Comparison of ENCODE assay signal across 1 cellular context in the genomic region with DNA sequence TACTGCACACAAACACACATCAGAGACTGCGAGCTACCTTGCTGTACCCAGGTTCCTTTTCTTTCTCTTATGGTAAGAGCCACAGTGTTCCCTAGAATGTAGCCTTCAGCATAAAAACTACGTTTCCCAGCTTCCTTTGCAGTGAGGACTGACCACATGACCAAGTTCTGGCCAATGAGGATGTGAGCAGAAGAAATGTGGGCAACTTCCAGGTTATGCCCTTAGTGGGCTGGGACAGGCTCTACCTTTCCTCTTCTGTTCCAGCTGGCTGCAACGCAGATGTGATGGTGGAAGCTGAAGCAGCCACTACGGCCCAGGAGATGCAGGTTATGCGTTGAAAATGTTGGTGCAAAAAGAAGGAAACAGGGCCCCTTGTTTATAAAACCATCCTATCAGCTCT.
TF ChIP-seq lines count a peak whose summit lies in the region.

No MANE protein-coding gene starts in this region.

TF ChIP-seq in K562, 482 proteins besides CTCF, POLR2A, EP300 and RAD21 (continues in another document):
- no peak for TF ChIP-seq SMAD1 (IDR thresholded peaks at IDR 0.05; ENCODE audit: low read depth, low read length, partially characterized antibody)
- TF ChIP-seq ZBTB17 (CRISPR knock-in tag; IDR thresholded peaks at IDR 0.05): no peak
- TF ChIP-seq NFYB (IDR thresholded peaks at IDR 0.05; ENCODE audit: extremely low read depth, insufficient read length): peak; percentile 85
- TF ChIP-seq PURB (CRISPR knock-in tag; IDR thresholded peaks at IDR 0.05; ENCODE audit: low read depth): no peak
- TF ChIP-seq ZSCAN29 (IDR thresholded peaks at IDR 0.05): no peak
- TF ChIP-seq ARID2 (IDR thresholded peaks at IDR 0.05): no peak
- TF ChIP-seq RBM25 (IDR thresholded peaks at IDR 0.05; ENCODE audit: low read depth, low read length, severe bottlenecking): peak; percentile 20
- peak; percentile 78 for TF ChIP-seq SIX5 (IDR thresholded peaks at IDR 0.05; ENCODE audit: borderline replicate concordance in 1 of 2, insufficient read depth in 1 of 2, low read depth in 1 of 2, low read length in 2 of 2)
- no peak for TF ChIP-seq ZNF121 (CRISPR knock-in tag; conservative IDR thresholded peaks at IDR 0.05)
- no peak for TF ChIP-seq SETDB1 (IDR thresholded peaks at IDR 0.05; ENCODE audit: low read length)
- TF ChIP-seq NFIX (CRISPR knock-in tag; IDR thresholded peaks at IDR 0.05; ENCODE audit: low read depth): no peak
- TF ChIP-seq HCFC1 (IDR thresholded peaks at IDR 0.05; ENCODE audit: low read depth, low read length): peak; percentile 90
- no peak for TF ChIP-seq THAP7 (CRISPR knock-in tag; IDR thresholded peaks at IDR 0.05)
- TF ChIP-seq USF1 (CRISPR knock-in tag; IDR thresholded peaks at IDR 0.05): peak; percentile 93
- no peak for TF ChIP-seq BRCA1 (IDR thresholded peaks at IDR 0.05)
- no peak for TF ChIP-seq BRCA1 (CRISPR knock-in tag; IDR thresholded peaks at IDR 0.05)
- no peak for TF ChIP-seq TFAM (CRISPR knock-in tag; conservative IDR thresholded peaks at IDR 0.05)
- peak; percentile 64; the same call in 1 of the 2 replicates for TF ChIP-seq ETS1 (conservative IDR thresholded peaks at IDR 0.05; ENCODE audit: control insufficient read depth, low read depth, low read length)
- TF ChIP-seq HDAC2 (IDR thresholded peaks at IDR 0.05): no peak
- TF ChIP-seq NFE2L1 (tag; IDR thresholded peaks at IDR 0.05; ENCODE audit: borderline replicate concordance, low read depth): no peak
- no peak for TF ChIP-seq CHD2 (IDR thresholded peaks at IDR 0.05; ENCODE audit: low read depth, low read length)
- TF ChIP-seq KAT7 (CRISPR knock-in tag; IDR thresholded peaks at IDR 0.05; ENCODE audit: borderline replicate concordance): no peak
- no peak for TF ChIP-seq ZNF444 (CRISPR knock-in tag; IDR thresholded peaks at IDR 0.05)
- peak; percentile 85 for TF ChIP-seq RAD51 (IDR thresholded peaks at IDR 0.05; ENCODE audit: borderline replicate concordance, low read depth)
- no peak for TF ChIP-seq ZNF140 (CRISPR knock-in tag; IDR thresholded peaks at IDR 0.05)
- TF ChIP-seq SAFB2 (IDR thresholded peaks at IDR 0.05; ENCODE audit: borderline replicate concordance, low read depth, low read length, severe bottlenecking): no peak
- TF ChIP-seq ZC3H4 (CRISPR knock-in tag; IDR thresholded peaks at IDR 0.05; ENCODE audit: borderline replicate concordance): no peak
- TF ChIP-seq, protein P1, sequence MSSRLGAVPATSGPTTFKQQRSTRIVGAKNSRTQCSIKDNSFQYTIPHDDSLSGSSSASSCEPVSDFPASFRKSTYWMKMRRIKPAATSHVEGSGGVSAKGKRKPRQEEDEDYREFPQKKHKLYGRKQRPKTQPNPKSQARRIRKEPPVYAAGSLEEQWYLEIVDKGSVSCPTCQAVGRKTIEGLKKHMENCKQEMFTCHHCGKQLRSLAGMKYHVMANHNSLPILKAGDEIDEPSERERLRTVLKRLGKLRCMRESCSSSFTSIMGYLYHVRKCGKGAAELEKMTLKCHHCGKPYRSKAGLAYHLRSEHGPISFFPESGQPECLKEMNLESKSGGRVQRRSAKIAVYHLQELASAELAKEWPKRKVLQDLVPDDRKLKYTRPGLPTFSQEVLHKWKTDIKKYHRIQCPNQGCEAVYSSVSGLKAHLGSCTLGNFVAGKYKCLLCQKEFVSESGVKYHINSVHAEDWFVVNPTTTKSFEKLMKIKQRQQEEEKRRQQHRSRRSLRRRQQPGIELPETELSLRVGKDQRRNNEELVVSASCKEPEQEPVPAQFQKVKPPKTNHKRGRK (tag; IDR thresholded peaks at IDR 0.05): no peak
- TF ChIP-seq NR2C1 (IDR thresholded peaks at IDR 0.05): peak; percentile 76
- peak; percentile 71; the same call in 1 of the 2 replicates for TF ChIP-seq NR2C1 (tag; IDR thresholded peaks at IDR 0.05)
- no peak for TF ChIP-seq MEF2D (tag; conservative IDR thresholded peaks at IDR 0.05; ENCODE audit: low read depth)
- TF ChIP-seq CREM (IDR thresholded peaks at IDR 0.05; ENCODE audit: low read depth): peak; percentile 46; the same call in 1 of the 2 replicates
- peak; percentile 36 for TF ChIP-seq CBFA2T2 (conservative IDR thresholded peaks at IDR 0.05)
- TF ChIP-seq ZNF274 (IDR thresholded peaks at IDR 0.05; ENCODE audit: borderline replicate concordance, low read depth, low read length): no peak
- no peak for TF ChIP-seq ZNF780A (CRISPR knock-in tag; IDR thresholded peaks at IDR 0.05)
- TF ChIP-seq PHF8 (IDR thresholded peaks at IDR 0.05; ENCODE audit: borderline replicate concordance, low read length): no peak
- no peak for TF ChIP-seq ZNF431 (CRISPR knock-in tag; IDR thresholded peaks at IDR 0.05)
- TF ChIP-seq, protein P2, sequence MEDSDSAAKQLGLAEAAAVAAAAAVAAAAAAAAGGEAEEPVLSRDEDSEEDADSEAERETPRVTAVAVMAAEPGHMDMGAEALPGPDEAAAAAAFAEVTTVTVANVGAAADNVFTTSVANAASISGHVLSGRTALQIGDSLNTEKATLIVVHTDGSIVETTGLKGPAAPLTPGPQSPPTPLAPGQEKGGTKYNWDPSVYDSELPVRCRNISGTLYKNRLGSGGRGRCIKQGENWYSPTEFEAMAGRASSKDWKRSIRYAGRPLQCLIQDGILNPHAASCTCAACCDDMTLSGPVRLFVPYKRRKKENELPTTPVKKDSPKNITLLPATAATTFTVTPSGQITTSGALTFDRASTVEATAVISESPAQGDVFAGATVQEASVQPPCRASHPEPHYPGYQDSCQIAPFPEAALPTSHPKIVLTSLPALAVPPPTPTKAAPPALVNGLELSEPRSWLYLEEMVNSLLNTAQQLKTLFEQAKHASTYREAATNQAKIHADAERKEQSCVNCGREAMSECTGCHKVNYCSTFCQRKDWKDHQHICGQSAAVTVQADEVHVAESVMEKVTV (CRISPR knock-in tag; IDR thresholded peaks at IDR 0.05): no peak
- no peak for TF ChIP-seq HNRNPH1 (optimal IDR thresholded peaks at IDR 0.05; ENCODE audit: low read depth, low read length)
- no peak for TF ChIP-seq CHD1 (IDR thresholded peaks at IDR 0.05; ENCODE audit: low read length)
- TF ChIP-seq CAMTA2 (CRISPR knock-in tag; conservative IDR thresholded peaks at IDR 0.05): no peak
- TF ChIP-seq USF2 (CRISPR knock-in tag; IDR thresholded peaks at IDR 0.05): peak; percentile 94
- TF ChIP-seq EGR1 (conservative IDR thresholded peaks at IDR 0.05): no peak
- TF ChIP-seq NR2C2 (CRISPR knock-in tag; IDR thresholded peaks at IDR 0.05): no peak
- peak; percentile 53; the same call in 1 of the 2 replicates for TF ChIP-seq NR2C2 (tag; IDR thresholded peaks at IDR 0.05)
- TF ChIP-seq CLOCK (CRISPR knock-in tag; IDR thresholded peaks at IDR 0.05; ENCODE audit: borderline replicate concordance): no peak
- no peak for TF ChIP-seq ZFPM2 (CRISPR knock-in tag; IDR thresholded peaks at IDR 0.05)
- TF ChIP-seq NONO (IDR thresholded peaks at IDR 0.05; ENCODE audit: low read depth in 2 of 2, low read length in 1 of 2): no peak
- no peak for TF ChIP-seq ZNF347 (CRISPR knock-in tag; IDR thresholded peaks at IDR 0.05; ENCODE audit: low read depth)
- no peak for TF ChIP-seq ZNF212 (CRISPR knock-in tag; IDR thresholded peaks at IDR 0.05)
- no peak for TF ChIP-seq XRCC3 (IDR thresholded peaks at IDR 0.05)
- TF ChIP-seq HMBOX1 (IDR thresholded peaks at IDR 0.05): no peak
- no peak for TF ChIP-seq HMG20B (CRISPR knock-in tag; IDR thresholded peaks at IDR 0.05)
- TF ChIP-seq SOX6 (IDR thresholded peaks at IDR 0.05): no peak
- no peak for TF ChIP-seq TAF7 (tag; IDR thresholded peaks at IDR 0.05)
- TF ChIP-seq NCOA1 (IDR thresholded peaks at IDR 0.05; ENCODE audit: low read depth): no peak
- no peak for TF ChIP-seq NCOA6 (IDR thresholded peaks at IDR 0.05)
- TF ChIP-seq, protein P3, sequence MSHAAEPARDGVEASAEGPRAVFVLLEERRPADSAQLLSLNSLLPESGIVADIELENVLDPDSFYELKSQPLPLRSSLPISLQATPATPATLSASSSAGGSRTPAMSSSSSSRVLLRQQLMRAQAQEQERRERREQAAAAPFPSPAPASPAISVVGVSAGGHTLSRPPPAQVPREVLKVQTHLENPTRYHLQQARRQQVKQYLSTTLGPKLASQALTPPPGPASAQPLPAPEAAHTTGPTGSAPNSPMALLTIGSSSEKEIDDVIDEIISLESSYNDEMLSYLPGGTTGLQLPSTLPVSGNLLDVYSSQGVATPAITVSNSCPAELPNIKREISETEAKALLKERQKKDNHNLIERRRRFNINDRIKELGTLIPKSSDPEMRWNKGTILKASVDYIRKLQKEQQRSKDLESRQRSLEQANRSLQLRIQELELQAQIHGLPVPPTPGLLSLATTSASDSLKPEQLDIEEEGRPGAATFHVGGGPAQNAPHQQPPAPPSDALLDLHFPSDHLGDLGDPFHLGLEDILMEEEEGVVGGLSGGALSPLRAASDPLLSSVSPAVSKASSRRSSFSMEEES (CRISPR knock-in tag; IDR thresholded peaks at IDR 0.05): 0 out of 2 replicates have a peak, but pooled peaks have one; percentile 2
- TF ChIP-seq SFPQ (IDR thresholded peaks at IDR 0.05; ENCODE audit: low read depth, low read length): no peak
- no peak for TF ChIP-seq TEAD4 (IDR thresholded peaks at IDR 0.05; ENCODE audit: low read length)
- TF ChIP-seq TEAD4 (CRISPR knock-in tag; IDR thresholded peaks at IDR 0.05; ENCODE audit: borderline replicate concordance): no peak
- TF ChIP-seq JUN (IDR thresholded peaks at IDR 0.05; ENCODE audit: borderline replicate concordance, low read depth, low read length): no peak
- no peak for TF ChIP-seq JUN (CRISPR knock-in tag; IDR thresholded peaks at IDR 0.05; ENCODE audit: borderline replicate concordance)
